Comparison of ENCODE assay signal across 31 cellular contexts in the genomic region with DNA sequence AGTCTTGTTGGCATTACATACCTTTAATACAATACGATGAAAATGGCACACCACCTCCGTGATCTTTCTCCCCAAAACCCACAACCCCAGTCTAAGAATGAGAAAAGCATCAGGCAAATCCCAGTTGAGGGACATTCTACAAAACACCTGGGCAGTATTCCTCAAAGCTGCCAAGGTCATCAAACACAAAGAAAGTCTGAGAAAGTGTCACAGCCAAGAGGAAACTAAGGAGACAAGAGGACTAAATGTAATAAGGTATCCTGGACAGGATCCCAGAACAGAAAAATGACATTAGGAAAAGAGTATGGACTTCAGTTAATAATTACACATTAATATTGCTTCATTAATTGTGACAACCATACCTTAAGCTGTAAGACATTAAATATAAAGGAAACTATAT.
"Had no signal": no experiment of that assay in that cellular context is flagged by ENCODE, and none has a peak within 500 bp of the region (broad histone marks: within the 10 kb centered on the region; RNA-seq: fewer than 3 reads in every experiment).

No MANE protein-coding gene starts in this region.

- H3K9me3 ChIP-seq: ascending aorta, breast epithelium had no signal

- H3K27ac ChIP-seq: ascending aorta, brain microvascular endothelial cell, breast epithelium, VCaP had no signal

- FAIRE-seq: TTC549 had no signal

- H3K4me3 ChIP-seq: ascending aorta, breast epithelium had no signal

- H3K4me1 ChIP-seq: ascending aorta, breast epithelium had no signal

- H3K36me3 ChIP-seq: ascending aorta, brain microvascular endothelial cell, breast epithelium had no signal

- ATAC-seq: activated CD8-positive, alpha-beta T cell treated with anti-CD3 and anti-CD28 coated beads for 36 hours; activated naive CD8-positive, alpha-beta T cell treated with anti-CD3 and anti-CD28 coated beads, Interleukin-2, amount 50 U/mL, for 24 hours; activated T-cell treated with anti-CD3 and anti-CD28 coated beads, Interleukin-2, amount 50 U/mL, for 4 hours; activated T-cell treated with anti-CD3 and anti-CD28 coated beads, Interleukin-2, amount 50 U/mL, for 72 hours; activated T-helper 17 cell treated with anti-CD3 and anti-CD28 coated beads, Interleukin-2, amount 50 U/mL, for 72 hours had no signal

- H3K27me3 ChIP-seq: ascending aorta, brain microvascular endothelial cell, breast epithelium had no signal

- DNase-seq: activated B cell treated with CpG ODN at 0.5 μM for 24 hours; activated CD4-positive, alpha-beta memory T cell treated with anti-CD3 and anti-CD28 coated beads for 36 hours; activated CD4-positive, alpha-beta T cell treated with anti-CD3 and anti-CD28 coated beads for 4 hours; activated CD4-positive, alpha-beta T cell treated with anti-CD3 and anti-CD28 coated beads, Interleukin-2, amount 10 ng/mL, durations not matched to agents 24 days and 14 days; activated CD4-positive, alpha-beta T cell treated with anti-CD3 and anti-CD28 coated beads, Interleukin-2, amount 50 U/mL, for 1 hour; activated CD4-positive, alpha-beta T cell treated with anti-CD3 and anti-CD28 coated beads, Interleukin-2, amount 50 U/mL, for 4 hours; activated CD4-positive, CD25-positive, alpha-beta regulatory T cell treated with anti-CD3 and anti-CD28 coated beads, Interleukin-2, amount 50 U/mL, for 72 hours; activated CD8-positive, alpha-beta memory T cell treated with anti-CD3 and anti-CD28 coated beads, Interleukin-2, amount 50 U/mL, for 4 hours; activated CD8-positive, alpha-beta T cell treated with anti-CD3 and anti-CD28 coated beads for 36 hours; activated effector memory CD4-positive, alpha-beta T cell treated with anti-CD3 and anti-CD28 coated beads, Interleukin-2, amount 50 U/mL, for 16 hours; activated gamma-delta T cell treated with Interleukin-2 at 50 U/mL for 16 hours; activated naive CD4-positive, alpha-beta T cell; activated naive CD4-positive, alpha-beta T cell treated with anti-CD3 and anti-CD28 coated beads, Interleukin-2, amount 10 ng/mL, durations not matched to agents 7 days and 5 days; activated naive CD8-positive, alpha-beta T cell treated with anti-CD3 and anti-CD28 coated beads, Interleukin-2, amount 10 ng/mL, durations not matched to agents 7 days and 5 days; activated naive CD8-positive, alpha-beta T cell treated with anti-CD3 and anti-CD28 coated beads, Interleukin-2, amount 50 U/mL, for 24 hours; activated T-cell treated with anti-CD3 and anti-CD28 coated beads for 4 hours; activated T-cell treated with anti-CD3 and anti-CD28 coated beads, Interleukin-2, amount 50 U/mL, for 1 hour; activated T-cell treated with anti-CD3 and anti-CD28 coated beads, Interleukin-2, amount 50 U/mL, for 4 hours; activated T-cell treated with anti-CD3 and anti-CD28 coated beads, Interleukin-2, amount 50 U/mL, for 72 hours; amygdala; anterior cingulate cortex; brain microvascular endothelial cell; central memory CD4-positive, alpha-beta T cell; T-helper 1 cell; T-helper 2 cell; T-helper 9 cell had no signal
